ENCODE assay signal across 14 cellular contexts in the genomic region with DNA sequence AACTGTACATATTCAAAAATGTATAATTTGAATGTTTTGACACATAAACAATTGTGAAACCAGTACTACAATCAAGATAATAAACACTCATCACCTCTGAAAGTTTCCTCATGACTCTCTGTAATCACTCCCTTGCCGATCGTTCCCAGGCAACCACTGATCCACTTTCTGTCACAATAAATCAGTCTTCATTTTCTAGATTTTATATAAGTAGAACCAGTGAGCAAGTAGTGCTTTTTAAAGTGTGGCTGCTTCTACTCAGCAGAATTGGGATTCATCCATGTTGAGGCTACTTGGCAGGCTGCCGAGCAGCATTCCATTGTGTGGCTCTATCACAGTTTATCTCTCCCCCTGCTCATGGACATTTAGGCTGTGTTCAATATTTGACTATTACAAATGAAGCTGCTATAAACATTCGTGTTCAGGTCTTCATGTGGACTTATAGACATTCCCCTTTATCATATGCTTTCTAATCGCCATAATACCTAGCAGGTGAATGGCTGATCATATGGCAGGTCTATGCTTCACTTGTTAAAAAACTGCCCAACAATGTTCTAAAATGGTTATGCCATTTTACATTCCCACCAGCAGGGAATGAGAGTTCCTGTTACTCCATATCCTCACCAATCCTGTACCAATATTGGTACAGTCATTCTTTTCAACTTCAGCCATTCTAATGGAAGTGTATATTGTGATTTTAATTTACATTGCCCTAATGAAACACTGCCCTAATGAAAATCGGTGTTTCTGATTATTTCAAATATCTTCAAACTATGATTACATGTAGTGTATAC. TPM values are rescaled to one million over a fixed set of nuclear protein-coding genes. Genes with fewer than 3 reads are reported as not detected.
DNase-seq lines count a peak whose midpoint lies in the region; ATAC-seq and TF ChIP-seq lines count a peak whose summit lies in the region.
"Had no signal": no experiment of that assay in that cellular context is flagged by ENCODE, and none has a peak within 500 bp of the region (broad histone marks: within the 10 kb centered on the region; RNA-seq: fewer than 3 reads in every experiment).

No MANE protein-coding gene starts in this region.

- CTCF ChIA-PET in HEK293 (lab: Yijun Ruan, JAX), result no interaction called here
- CTCF ChIA-PET in RWPE1 (lab: Yijun Ruan, JAX), result no interaction called here

- no peak overlapping the region for H2BK120ac ChIP-seq in H9 (ENCODE audit: low read depth, low read length, poor library complexity, severe bottlenecking)

- H4K20me1 ChIP-seq in H9 (ENCODE audit: control insufficient read depth, insufficient read depth, insufficient read length), result no peaks in the 10 kb centered on the region

- no CpG with 5 or more reads among the region's 6 CpGs for WGBS in H9 (ENCODE audit: extremely low coverage, insufficient read length, low lambda C conversion rate)

- H3K56ac ChIP-seq in H9 (ENCODE audit: insufficient read length, low read depth, low read length), result no peak overlapping the region

- TF ChIP-seq CTCF in HEK293 (tag by site-specific recombination; IDR thresholded peaks at IDR 0.05) (no peak), astrocyte of the cerebellum (IDR thresholded peaks at IDR 0.05; ENCODE audit: low read depth, low read length, missing control alignments) (peak; percentile 20), retinal pigment epithelial cell (conservative IDR thresholded peaks at IDR 0.05; ENCODE audit: low read depth, low read length) (peak; percentile 14), RWPE1 (conservative IDR thresholded peaks at IDR 0.05; ENCODE audit: low read depth) (no peak), H9 (conservative IDR thresholded peaks at IDR 0.05) (no peak; the same call in 2 of the 3 replicates)

- no peak overlapping the region for H2AFZ ChIP-seq in H9 (ENCODE audit: low read length)
- H2AFZ ChIP-seq: GM23338 had no signal

- peaks cover 13 to 63% (median 53%) of the 10 kb centered on the region in 3 experiments; a peak in 6 of 7 replicates for H3K36me3 Mint-ChIP-seq in H9 (ENCODE audit: insufficient read depth in 1 of 3, low read depth in 3 of 3)

- ATAC-seq in left cardiac atrium, result peak; percentile 35 to 48
- ATAC-seq: effector memory CD8-positive, alpha-beta T cell; GM23338 had no signal

- H3K9me3 Mint-ChIP-seq in H9, result no peaks in the 10 kb centered on the region
- H3K9me3 Mint-ChIP-seq: effector memory CD8-positive, alpha-beta T cell; GM23338 had no signal

- H3K18ac ChIP-seq in H9 (ENCODE audit: insufficient read length, low read depth, low read length), result no peak overlapping the region

- H3K4me2 ChIP-seq in H9 (ENCODE audit: insufficient read depth, insufficient read length, low read length), result no peak overlapping the region
- H3K4me2 ChIP-seq: GM23338 had no signal

- no peak overlapping the region for H3K23ac ChIP-seq in H9 (ENCODE audit: insufficient read length, low read depth, low read length)

- H3K4me1 Mint-ChIP-seq in H9, result no peaks in the 10 kb centered on the region
- H3K4me1 Mint-ChIP-seq: GM23338 had no signal

- no peak overlapping the region for H2BK12ac ChIP-seq in H9 (ENCODE audit: insufficient read length, low read depth, low read length)

- H3K79me2 ChIP-seq in H9 (ENCODE audit: insufficient read depth, low read length), result no peaks in the 10 kb centered on the region

- H3K27ac ChIP-seq in HEK293 (ENCODE audit: extremely low read depth, low read depth, low read length), result no peak overlapping the region
- H3K27ac ChIP-seq in RWPE1, result no peak overlapping the region
- H3K27ac ChIP-seq in H9 (ENCODE audit: insufficient read length, low read depth, low read length), result no peak overlapping the region

- no peak overlapping the region for H4K5ac ChIP-seq in H9 (ENCODE audit: insufficient read length, low read depth, low read length)

- in situ Hi-C loops in astrocyte of the cerebellum (cut with HindIII; ENCODE audit: low sequenced_read_pairs), result no loop called here

- no peak overlapping the region for H3K14ac ChIP-seq in H9 (ENCODE audit: insufficient read depth, low read length)

- DNase-seq in astrocyte of the cerebellum (ENCODE audit: low read depth) (no peak), left cardiac atrium (peak; percentile 52), retinal pigment epithelial cell (ENCODE audit: low read depth) (no peak), RWPE1 (ENCODE audit: low spot score) (no peak), H9 (no peak), NCI-H2029 (lab: John Stamatoyannopoulos, UW) (no peak)
- DNase-seq in stimulated activated CD4-positive, alpha-beta T cell treated with anti-CD3 and anti-CD28 coated beads, Interleukin-4, amount 100 ng/mL, for 4 hours, result no peak
- DNase-seq: effector memory CD8-positive, alpha-beta T cell; NCI-H510A treated with DMSO at 0.1 percent for 48 hours; retina; SHP77 treated with DMSO at 0.1 percent for 48 hours had no signal

- no peak overlapping the region for H3K4me3 Mint-ChIP-seq in H9
- H3K4me3 Mint-ChIP-seq: effector memory CD8-positive, alpha-beta T cell; GM23338 had no signal

- H3K9me3 ChIP-seq in HEK293 (ENCODE audit: control insufficient read depth, insufficient read depth, low read depth, low read length) (no peaks in the 10 kb centered on the region), H9 (ENCODE audit: control insufficient read depth, low read depth, low read length) (no peaks in the 10 kb centered on the region)

- H3K36me3 ChIP-seq in HEK293 (ENCODE audit: control insufficient read depth in 2 of 2, insufficient read depth in 1 of 2, low read length in 2 of 2), result peaks cover 5 to 85% of the 10 kb centered on the region in 2 experiments; a peak in 2 of 3 replicates

- no peaks in the 10 kb centered on the region for H3K79me1 ChIP-seq in H9 (ENCODE audit: insufficient read depth, low read depth, low read length, poor library complexity, severe bottlenecking)

- intact Hi-C loops in left cardiac atrium (cut with DNase I), result no loop called here

- no peak overlapping the region for H3K27ac Mint-ChIP-seq in H9
- H3K27ac Mint-ChIP-seq: GM23338 had no signal

- POLR2A ChIA-PET in HEK293 (lab: Yijun Ruan, JAX), result no interaction called here
- POLR2A ChIA-PET in RWPE1 (lab: Yijun Ruan, JAX; ENCODE audit: low non-redundant PET), result no interaction called here

- H3T11ph ChIP-seq in H9 (ENCODE audit: low read length), result no peak overlapping the region

- no peak overlapping the region for H4K91ac ChIP-seq in H9 (ENCODE audit: insufficient read length, low read depth, low read length)

- no peak overlapping the region for H3K9ac ChIP-seq in H9 (ENCODE audit: extremely low read depth, insufficient read length, low read length)

- no peak overlapping the region for H2BK20ac ChIP-seq in H9 (ENCODE audit: low read depth, low read length, poor library complexity, severe bottlenecking)

- no peaks in the 10 kb centered on the region for H3K27me3 Mint-ChIP-seq in H9 (ENCODE audit: low read depth)
- H3K27me3 Mint-ChIP-seq: effector memory CD8-positive, alpha-beta T cell had no signal

- H3K4me3 ChIP-seq in HEK293 (ENCODE audit: low read depth, low read length) (no peak overlapping the region), astrocyte of the cerebellum (ENCODE audit: low read depth, low read length) (no peak overlapping the region), retinal pigment epithelial cell (ENCODE audit: low read length) (no peak overlapping the region)
- H3K4me3 ChIP-seq: GM23338 had no signal

- H3K4ac ChIP-seq in H9 (ENCODE audit: low read depth, low read length), result no peak overlapping the region

- H3K4me1 ChIP-seq in HEK293 (ENCODE audit: control insufficient read depth, insufficient read depth, low read length), result no peaks in the 10 kb centered on the region
- H3K4me1 ChIP-seq in H9 (ENCODE audit: insufficient read depth, low read length), result no peaks in the 10 kb centered on the region

- H2BK15ac ChIP-seq in H9 (ENCODE audit: low read depth, low read length), result no peak overlapping the region

- no peak overlapping the region for H4K8ac ChIP-seq in H9 (replicated peaks; ENCODE audit: insufficient read length, low read depth, low read length)

- H3K23me2 ChIP-seq in H9 (ENCODE audit: insufficient read length, low read depth, low read length, poor library complexity, severe bottlenecking), result no peaks in the 10 kb centered on the region

- no peak overlapping the region for H2AK5ac ChIP-seq in H9 (ENCODE audit: insufficient read length, low read length)

- H3K27me3 ChIP-seq in H9 (ENCODE audit: insufficient read depth, low read length), result no peaks in the 10 kb centered on the region

- no peak overlapping the region for H2BK5ac ChIP-seq in H9 (ENCODE audit: insufficient read length, low read length)

TF ChIP-seq in HEK293, 187 proteins besides CTCF, POLR2A, EP300 and RAD21 (continues in another document):
- TF ChIP-seq ZNF600 (tag by site-specific recombination; IDR thresholded peaks at IDR 0.05), result peak; percentile 43; the same call in 1 of the 2 replicates
- TF ChIP-seq ZBTB17 (tag by site-specific recombination; IDR thresholded peaks at IDR 0.05), result peak; percentile 34
- peak; percentile 63; the same call in 1 of the 2 replicates for TF ChIP-seq OSR2 (tag by site-specific recombination; IDR thresholded peaks at IDR 0.05)
- TF ChIP-seq HOXA7 (CRISPR knock-in tag; IDR thresholded peaks at IDR 0.05; ENCODE audit: borderline replicate concordance), result no peak
- peak; percentile 67 for TF ChIP-seq ZBTB6 (tag by site-specific recombination; IDR thresholded peaks at IDR 0.05)
- TF ChIP-seq ZNF311 (tag by site-specific recombination; IDR thresholded peaks at IDR 0.05; ENCODE audit: borderline replicate concordance), result no peak

RNA-seq across cellular contexts. Expression of gene TEX38, which starts 20.5 kb away (rescaled TPM):
- total RNA-seq in left cardiac atrium, result under 1 TPM in 1 of 2 donors, not detected in 1; 0.35 TPM
- total RNA-seq in H9 (2021), result not detected in 2 replicates
- total RNA-seq: GM23338, subcutaneous adipose tissue had no signal

RNA-seq across cellular contexts. Expression of gene ATPAF1, which starts 24.0 kb away (rescaled TPM):
- total RNA-seq in left cardiac atrium, result 100 to 1,000 TPM; 134 to 137 TPM
- total RNA-seq in H9 (2021), result 57.3 and 59.6 TPM in 2 replicates

RNA-seq across cellular contexts. Expression of gene EFCAB14, which starts 26.7 kb away (rescaled TPM):
- total RNA-seq in left cardiac atrium (10 to 100 TPM; 66.1 to 72.4 TPM), H9 (2021) (41.6 and 42.2 TPM in 2 replicates)

Comparison
In these comparisons a context has a peak if more than half of its experiments do, and no peak if none do; other contexts are left out.
1. CTCF ChIP-seq: peak in astrocyte of the cerebellum (single experiment) and retinal pigment epithelial cell (single experiment); none in HEK293 (single experiment), RWPE1 (single experiment) and H9 (single experiment).